ENCODE assay signal across 19 cellular contexts in the genomic region with DNA sequence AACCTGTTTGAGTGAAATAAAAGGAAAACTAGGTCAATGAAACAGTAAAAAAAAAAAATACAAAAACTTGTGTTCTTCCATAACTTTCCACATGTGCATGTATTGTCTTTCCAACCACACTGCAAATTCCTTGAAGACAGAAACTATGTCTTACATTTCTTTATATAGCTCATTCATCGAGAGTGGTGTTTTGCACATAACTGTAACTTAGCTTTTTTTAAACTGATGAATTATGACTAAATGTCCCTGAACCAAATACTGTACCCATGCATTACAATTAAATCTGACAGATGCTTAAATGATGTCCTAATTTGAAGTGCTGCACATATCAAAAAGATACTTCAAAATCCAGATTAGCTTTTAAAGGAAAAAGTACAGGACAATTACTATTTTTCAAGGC. TPM values are rescaled to one million over a fixed set of nuclear protein-coding genes. Genes with fewer than 3 reads are reported as not detected.
DNase-seq lines count a peak whose midpoint lies in the region; ATAC-seq and FAIRE-seq lines count a peak whose summit lies in the region.
"Had no signal": no experiment of that assay in that cellular context is flagged by ENCODE, and none has a peak within 500 bp of the region (broad histone marks: within the 10 kb centered on the region; RNA-seq: fewer than 3 reads in every experiment).

No MANE protein-coding gene starts in this region.

- peak; percentile 18 for FAIRE-seq in GM19239 (lab: Jason Lieb, UNC)
- peak; percentile 44 for FAIRE-seq in urothelium cell line (lab: Jason Lieb, UNC)
- FAIRE-seq: G401.6, GM12878, GM18507 had no signal

- DNase-seq in GM19239 (ENCODE audit: insufficient read length, low spot score) (no peak), amniotic epithelial cell (ENCODE audit: low read depth) (peak; percentile 27), iris pigment epithelial cell (ENCODE audit: low read depth) (peak; percentile 34), urothelium cell line (ENCODE audit: low spot score) (no peak), H4 (ENCODE audit: low spot score) (no peak)
- DNase-seq in activated T-cell treated with anti-CD3 and anti-CD28 coated beads, Interleukin-2, amount 50 U/mL, for 4 hours: no peak
- DNase-seq: CD8-positive, alpha-beta memory T cell; DMS79 treated with DMSO at 0.1 percent for 48 hours; IMR-90; Kasumi-1; NCI-H1105 treated with DMSO at 0.1 percent for 48 hours; NCI-H187 treated with DMSO at 0.1 percent for 48 hours; NCI-H446; NCI-H69; SHP77 treated with DMSO at 0.1 percent for 48 hours had no signal

- ATAC-seq in GM21786 (IDR thresholded peaks at IDR 0.05; ENCODE audit: unreplicated experiment): no peak
- no peak for ATAC-seq in activated T-cell treated with anti-CD3 and anti-CD28 coated beads, Interleukin-2, amount 50 U/mL, for 4 hours
- ATAC-seq: GM12878 had no signal

- H3K36me3 Mint-ChIP-seq in activated T-cell treated with anti-CD3 and anti-CD28 coated beads, Interleukin-2, amount 50 U/mL, for 4 hours (ENCODE audit: insufficient read depth): peaks cover 2% of the 10 kb centered on the region

- no peak overlapping the region for H3K4me3 Mint-ChIP-seq in activated T-cell treated with anti-CD3 and anti-CD28 coated beads, Interleukin-2, amount 50 U/mL, for 4 hours
- H3K4me3 Mint-ChIP-seq: CD8-positive, alpha-beta memory T cell had no signal

- peaks cover 7% of the 10 kb centered on the region for H3K4me1 Mint-ChIP-seq in activated T-cell treated with anti-CD3 and anti-CD28 coated beads, Interleukin-2, amount 50 U/mL, for 4 hours (ENCODE audit: low read depth)

- no peaks in the 10 kb centered on the region for H3K27me3 Mint-ChIP-seq in activated T-cell treated with anti-CD3 and anti-CD28 coated beads, Interleukin-2, amount 50 U/mL, for 4 hours (ENCODE audit: low read depth)
- H3K27me3 Mint-ChIP-seq: CD8-positive, alpha-beta memory T cell had no signal

- no peaks in the 10 kb centered on the region for H3K9me3 Mint-ChIP-seq in activated T-cell treated with anti-CD3 and anti-CD28 coated beads, Interleukin-2, amount 50 U/mL, for 4 hours
- H3K9me3 Mint-ChIP-seq: CD8-positive, alpha-beta memory T cell had no signal

RNA-seq across cellular contexts. Expression of a gene that starts 50.1 kb away (rescaled TPM):
- total RNA-seq in activated T-cell treated with anti-CD3 and anti-CD28 coated beads, Interleukin-2, amount 50 U/mL, for 4 hours: 1 to 10 TPM; 5.0 to 5.8 (median 5.1) TPM
- 11.3 and 14.6 TPM in 2 replicates for total RNA-seq in H4 (2014; rRNA removed; shearing (Covaris generic))

Comparison
In these comparisons a context has a peak if more than half of its experiments do, and no peak if none do; other contexts are left out.
1. DNase-seq: peak in amniotic epithelial cell (single experiment) and iris pigment epithelial cell (single experiment); none in GM19239 (single experiment), urothelium cell line (single experiment), activated T-cell treated with anti-CD3 and anti-CD28 coated beads, Interleukin-2, amount 50 U/mL, for 4 hours (single experiment) and H4 (single experiment).